Comparison of ENCODE assay signal across 7 cellular contexts in genomic region chr6:51342393-51342792, GRCh38.
"Had no signal": no experiment of that assay in that cellular context is flagged by ENCODE, and none has a peak within 500 bp of the region (broad histone marks: within the 10 kb centered on the region; RNA-seq: fewer than 3 reads in every experiment).

No MANE protein-coding gene starts in this region.

- FAIRE-seq: HTR-8/SVneo, K562 had no signal

- ATAC-seq: K562 had no signal

- H3K27ac ChIP-seq: HL-60, KMS-11 had no signal

- H3K4me3 ChIP-seq: K562 had no signal

- H3K9ac ChIP-seq: KMS-11 had no signal

- DNase-seq: IMR-90, KBM-7, KG1 had no signal

- H3K4me2 ChIP-seq: KMS-11 had no signal
